Comparison of ENCODE assay signal across 1 cellular context in genomic region chr13:75492389-75492788, GRCh38.
TF ChIP-seq lines count a peak whose summit lies in the region.

No MANE protein-coding gene starts in this region.

TF ChIP-seq in HepG2, 621 proteins besides CTCF, POLR2A, EP300 and RAD21 (continued from another document and continues in another):
- no peak for TF ChIP-seq STAT6 (CRISPR knock-in tag; IDR thresholded peaks at IDR 0.05; ENCODE audit: borderline replicate concordance)
- TF ChIP-seq GABPB1 (CRISPR knock-in tag; IDR thresholded peaks at IDR 0.05) = no peak
- no peak for TF ChIP-seq SRF (IDR thresholded peaks at IDR 0.05; ENCODE audit: low read depth, low read length)
- no peak for TF ChIP-seq ZNF543 (CRISPR knock-in tag; IDR thresholded peaks at IDR 0.05)
- TF ChIP-seq MXI1 (IDR thresholded peaks at IDR 0.05; ENCODE audit: borderline replicate concordance, low read depth, low read length) = no peak
- TF ChIP-seq GATA4 (IDR thresholded peaks at IDR 0.05; ENCODE audit: borderline replicate concordance, low read depth) = no peak
- TF ChIP-seq ZMYM3 (CRISPR knock-in tag; IDR thresholded peaks at IDR 0.05) = peak; percentile 37; the same call in 1 of the 2 replicates
- 0 out of 2 replicates have a peak, but pooled peaks have one; percentile 40 for TF ChIP-seq ZMYM2 (CRISPR knock-in tag; IDR thresholded peaks at IDR 0.05)
- TF ChIP-seq FOXP1 (IDR thresholded peaks at IDR 0.05) = no peak
- TF ChIP-seq FOXP1 (CRISPR knock-in tag; IDR thresholded peaks at IDR 0.05) = no peak
- TF ChIP-seq ZC3H4 (CRISPR knock-in tag; IDR thresholded peaks at IDR 0.05; ENCODE audit: borderline replicate concordance) = no peak
- TF ChIP-seq SPEN (CRISPR knock-in tag; IDR thresholded peaks at IDR 0.05; ENCODE audit: low read depth) = no peak
- TF ChIP-seq IKZF5 (CRISPR knock-in tag; IDR thresholded peaks at IDR 0.05) = no peak
- no peak for TF ChIP-seq ARID2 (CRISPR knock-in tag; IDR thresholded peaks at IDR 0.05; ENCODE audit: borderline replicate concordance)
- TF ChIP-seq CEBPB (IDR thresholded peaks at IDR 0.05; ENCODE audit: borderline replicate concordance, low read depth, low read length) = peak; percentile 81
- no peak for TF ChIP-seq MZF1 (CRISPR knock-in tag; IDR thresholded peaks at IDR 0.05; ENCODE audit: borderline replicate concordance)
- TF ChIP-seq PCBP1 (IDR thresholded peaks at IDR 0.05; ENCODE audit: borderline replicate concordance, low read depth, low read length) = no peak
- TF ChIP-seq ZNF318 (CRISPR knock-in tag; IDR thresholded peaks at IDR 0.05) = no peak
- no peak for TF ChIP-seq HES4 (CRISPR knock-in tag; IDR thresholded peaks at IDR 0.05; ENCODE audit: borderline replicate concordance)
- TF ChIP-seq FOSL1 (CRISPR knock-in tag; IDR thresholded peaks at IDR 0.05; ENCODE audit: borderline replicate concordance) = peak; percentile 65
- no peak for TF ChIP-seq NR0B2 (CRISPR knock-in tag; IDR thresholded peaks at IDR 0.05)
- TF ChIP-seq RNF2 (conservative IDR thresholded peaks at IDR 0.05; ENCODE audit: low read depth) = no peak
- 0 out of 2 replicates have a peak, but pooled peaks have one; percentile 22 for TF ChIP-seq ZMYM4 (CRISPR knock-in tag; IDR thresholded peaks at IDR 0.05)
- TF ChIP-seq BCL3 (CRISPR knock-in tag; IDR thresholded peaks at IDR 0.05) = no peak
- TF ChIP-seq ATF7 (IDR thresholded peaks at IDR 0.05) = no peak
- TF ChIP-seq ATF7 (CRISPR knock-in tag; IDR thresholded peaks at IDR 0.05) = no peak
- no peak for TF ChIP-seq TRAFD1 (CRISPR knock-in tag; IDR thresholded peaks at IDR 0.05; ENCODE audit: borderline replicate concordance)
- TF ChIP-seq SRSF4 (IDR thresholded peaks at IDR 0.05; ENCODE audit: low read depth, low read length, poor library complexity, severe bottlenecking) = no peak
- no peak for TF ChIP-seq ZFY (CRISPR knock-in tag; IDR thresholded peaks at IDR 0.05)
- TF ChIP-seq ZNF530 (CRISPR knock-in tag; IDR thresholded peaks at IDR 0.05; ENCODE audit: low read depth) = no peak
- no peak for TF ChIP-seq ZFP90 (CRISPR knock-in tag; IDR thresholded peaks at IDR 0.05; ENCODE audit: borderline replicate concordance)
- TF ChIP-seq CEBPG (CRISPR knock-in tag; IDR thresholded peaks at IDR 0.05) = peak; percentile 48
- TF ChIP-seq ZNF839 (CRISPR knock-in tag; IDR thresholded peaks at IDR 0.05; ENCODE audit: borderline replicate concordance) = no peak
- TF ChIP-seq HMGXB4 (CRISPR knock-in tag; IDR thresholded peaks at IDR 0.05; ENCODE audit: borderline replicate concordance in 1 of 2, low read depth in 1 of 2) = no peak
- TF ChIP-seq ARNT2 (CRISPR knock-in tag; IDR thresholded peaks at IDR 0.05; ENCODE audit: low read depth) = no peak
- TF ChIP-seq ZNF784 (CRISPR knock-in tag; IDR thresholded peaks at IDR 0.05; ENCODE audit: borderline replicate concordance) = no peak
- no peak for TF ChIP-seq ZNF589 (CRISPR knock-in tag; conservative IDR thresholded peaks at IDR 0.05)
- TF ChIP-seq PHF21A (CRISPR knock-in tag; IDR thresholded peaks at IDR 0.05) = no peak
- TF ChIP-seq HHEX (CRISPR knock-in tag; IDR thresholded peaks at IDR 0.05) = no peak
- TF ChIP-seq ARNT (IDR thresholded peaks at IDR 0.05) = no peak
- TF ChIP-seq SIX4 (CRISPR knock-in tag; IDR thresholded peaks at IDR 0.05) = no peak
- no peak for TF ChIP-seq TCF7 (IDR thresholded peaks at IDR 0.05; ENCODE audit: low read depth)
- peak; percentile 30; the same call in 1 of the 2 replicates for TF ChIP-seq KDM1A (CRISPR knock-in tag; IDR thresholded peaks at IDR 0.05)
- TF ChIP-seq ZNF12 (CRISPR knock-in tag; IDR thresholded peaks at IDR 0.05) = no peak
- TF ChIP-seq MYPOP (CRISPR knock-in tag; IDR thresholded peaks at IDR 0.05) = no peak
